ENCODE assay signal across 1 cellular context in genomic region chr4:98514930-98515809, GRCh38.
TF ChIP-seq lines count a peak whose summit lies in the region.

No MANE protein-coding gene starts in this region.

TF ChIP-seq in SK-N-SH, 30 proteins besides CTCF, POLR2A, EP300 and RAD21 (continued from another document):
- peak; percentile 27; the same call in 1 of the 2 replicates for TF ChIP-seq PBX3 (IDR thresholded peaks at IDR 0.05)
- TF ChIP-seq RFX5 (IDR thresholded peaks at IDR 0.05; ENCODE audit: low read length): no peak
- no peak for TF ChIP-seq POLR2AphosphoS5 (IDR thresholded peaks at IDR 0.05; ENCODE audit: low read depth, low read length)
- peak; percentile 34; the same call in 1 of the 2 replicates for TF ChIP-seq GATA2 (CRISPR knock-in tag; IDR thresholded peaks at IDR 0.05)
- TF ChIP-seq TCF12 (IDR thresholded peaks at IDR 0.05): no peak
- no peak for TF ChIP-seq YY1 (IDR thresholded peaks at IDR 0.05; ENCODE audit: low read depth)
